11 cellular contexts compared by ENCODE assay signal in the genomic region with DNA sequence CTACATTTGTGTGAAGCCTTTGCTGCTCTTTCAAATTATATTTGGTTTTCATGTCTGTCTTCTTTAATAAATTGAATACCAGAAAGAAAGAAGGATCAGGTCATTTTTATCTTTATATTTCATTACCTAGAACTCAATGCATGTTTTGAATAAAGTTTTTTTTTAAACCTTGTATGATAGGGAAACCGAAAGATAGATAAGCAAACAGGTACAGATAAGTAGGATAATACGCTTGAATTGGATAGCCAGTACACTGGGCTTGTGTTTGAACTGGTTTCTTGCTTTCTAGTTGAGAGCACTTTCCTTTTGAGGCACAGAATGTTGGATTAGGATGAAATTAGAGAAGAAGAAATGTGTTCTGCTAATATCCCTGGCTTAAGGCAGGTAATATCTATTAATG. TPM values are rescaled to one million over a fixed set of nuclear protein-coding genes. Genes with fewer than 3 reads are reported as not detected.
DNase-seq lines count a peak whose midpoint lies in the region; ATAC-seq, FAIRE-seq and TF ChIP-seq lines count a peak whose summit lies in the region.
"Had no signal": no experiment of that assay in that cellular context is flagged by ENCODE, and none has a peak within 500 bp of the region (broad histone marks: within the 10 kb centered on the region; RNA-seq: fewer than 3 reads in every experiment).

No MANE protein-coding gene starts in this region.

- FAIRE-seq in D721Med (lab: Jason Lieb, UNC), result peak; percentile 44

- H4K20me1 ChIP-seq in fibroblast of lung (ENCODE audit: control insufficient read depth, extremely low read depth, insufficient read depth, low read length), result no peaks in the 10 kb centered on the region

- ATAC-seq in psoas muscle, result no peak
- no peak for ATAC-seq in HG02571 (IDR thresholded peaks at IDR 0.05; ENCODE audit: unreplicated experiment)
- ATAC-seq in HG02763 (IDR thresholded peaks at IDR 0.05; ENCODE audit: unreplicated experiment), result no peak
- ATAC-seq in HG03520 (IDR thresholded peaks at IDR 0.05; ENCODE audit: unreplicated experiment), result no peak

- H3K36me3 ChIP-seq in fibroblast of lung (ENCODE audit: control insufficient read depth, insufficient read depth, low read length), result no peaks in the 10 kb centered on the region
- no peaks in the 10 kb centered on the region for H3K36me3 ChIP-seq in psoas muscle (ENCODE audit: insufficient read depth in 1 of 2, low read depth in 1 of 2)

- H3K27ac ChIP-seq in fibroblast of lung (ENCODE audit: insufficient read depth, low read length), result peak overlapping the region; percentile 31
- peak overlapping the region; percentile 71 for H3K27ac ChIP-seq in psoas muscle

- peaks cover 60% of the 10 kb centered on the region for H3K79me2 ChIP-seq in fibroblast of lung (ENCODE audit: control insufficient read depth, insufficient read depth, low read length)

- 88 to 97% (median 95%) methylated on average over 2 of the region's 2 CpGs for WGBS in psoas muscle, 3 donors

- no peaks in the 10 kb centered on the region for H3K27me3 ChIP-seq in fibroblast of lung (ENCODE audit: control insufficient read depth, insufficient read depth, low read length)
- H3K27me3 ChIP-seq in psoas muscle (ENCODE audit: insufficient read depth in 3 of 3, low read length in 2 of 3), result no peaks in the 10 kb centered on the region

- H3K4me1 ChIP-seq in fibroblast of lung (ENCODE audit: control insufficient read depth, extremely low read depth, insufficient read depth, low read length), result peaks cover 14% of the 10 kb centered on the region
- peaks cover 24% of the 10 kb centered on the region for H3K4me1 ChIP-seq in psoas muscle

- H2AFZ ChIP-seq in fibroblast of lung (ENCODE audit: low read length), result no peak overlapping the region

- DNase-seq in D721Med (ENCODE audit: insufficient read length, low spot score), result no peak
- peak; percentile 16 for DNase-seq in NCI-H69 (lab: John Stamatoyannopoulos, UW)
- DNase-seq in fibroblast of lung (ENCODE audit: low read depth in 2 of 2), result no peak
- no peak for DNase-seq in psoas muscle
- DNase-seq in hippocampal formation (lab: John Stamatoyannopoulos, UW), result no peak
- DNase-seq: CD8-positive, alpha-beta memory T cell; NCI-H1436 had no signal

- H3K4me3 ChIP-seq in fibroblast of lung (replicated peaks in 1 of 4; ENCODE audit: control extremely low read depth in 1 of 4, insufficient read depth in 1 of 4, low read depth in 3 of 4, low read length in 4 of 4) (peak overlapping the region in 2 of 4 experiments; percentile 14 to 35), psoas muscle (no peak overlapping the region)
- H3K4me3 ChIP-seq: skin epidermis had no signal

- intact Hi-C loops in psoas muscle (cut with DNase I), result no loop called here

- H3K9me3 ChIP-seq in fibroblast of lung (ENCODE audit: control insufficient read depth, insufficient read depth, low read depth, low read length) (no peaks in the 10 kb centered on the region), psoas muscle (peaks cover 6% of the 10 kb centered on the region)

- H3K9ac ChIP-seq in fibroblast of lung (ENCODE audit: insufficient read depth, low read length), result no peak overlapping the region

- TF ChIP-seq CTCF in D721Med (IDR thresholded peaks at IDR 0.05; ENCODE audit: insufficient read depth, missing control alignments), result no peak
- no peak for TF ChIP-seq CTCF in fibroblast of lung (conservative IDR thresholded peaks at IDR 0.05 in 1 of 2, IDR thresholded peaks at IDR 0.05 in 1 of 2; ENCODE audit: low read depth in 1 of 2, low read length in 2 of 2)
- no peak for TF ChIP-seq CTCF in psoas muscle (IDR thresholded peaks at IDR 0.05)

- peak overlapping the region; percentile 49 for H3K4me2 ChIP-seq in fibroblast of lung (ENCODE audit: extremely low read depth, insufficient read depth, low read length)

RNA-seq across cellular contexts. Expression of a gene that starts 46.9 kb away (rescaled TPM):
- total RNA-seq in fibroblast of lung (22.6 and 28.7 TPM in 2 replicates), psoas muscle (10 to 100 TPM; 16.7 to 21.2 (median 19.2) TPM)
- polyA plus RNA-seq in fibroblast of lung (26.8 and 29.9 TPM in 2 replicates), psoas muscle (10 to 100 TPM in 1 of 3 donors, 1 to 10 TPM in 2; 6.2 to 15.5 (median 6.9) TPM)
- 14.2 and 17.3 TPM in 2 replicates for polyA plus RNA-seq in fibroblast of lung (2012)
- polyA minus RNA-seq in fibroblast of lung (ENCODE audit: low replicate concordance), result 6.0 and 8.0 TPM in 2 replicates
